In genomic region chr5:28344803-28345433, GRCh38 we compare ENCODE assay signal across 8 cellular contexts.
DNase-seq lines count a peak whose midpoint lies in the region; ATAC-seq and TF ChIP-seq lines count a peak whose summit lies in the region.

No MANE protein-coding gene starts in this region.

- no peak overlapping the region for H3K4me3 Mint-ChIP-seq in activated CD8-positive, alpha-beta T cell treated with anti-CD3 and anti-CD28 coated beads for 36 hours
- H3K4me3 Mint-ChIP-seq in activated CD8-positive, alpha-beta T cell treated with anti-CD3 and anti-CD28 coated beads, Interleukin-2, amount 10 ng/mL, durations not matched to agents 7 days and 5 days: no peak overlapping the region

- H3K9me3 Mint-ChIP-seq in activated CD8-positive, alpha-beta T cell treated with anti-CD3 and anti-CD28 coated beads for 36 hours: peaks cover 3% of the 10 kb centered on the region
- H3K9me3 Mint-ChIP-seq in activated CD8-positive, alpha-beta T cell treated with anti-CD3 and anti-CD28 coated beads, Interleukin-2, amount 10 ng/mL, durations not matched to agents 7 days and 5 days (ENCODE audit: insufficient read depth): peaks cover 13% of the 10 kb centered on the region

- no peak for ATAC-seq in activated CD8-positive, alpha-beta T cell treated with anti-CD3 and anti-CD28 coated beads for 36 hours
- ATAC-seq in activated CD8-positive, alpha-beta T cell treated with anti-CD3 and anti-CD28 coated beads, Interleukin-2, amount 10 ng/mL, durations not matched to agents 7 days and 5 days: no peak

- CTCF ChIA-PET in activated CD8-positive, alpha-beta T cell treated with anti-CD3 and anti-CD28 coated beads for 36 hours (lab: Charles Lee): no interaction called here
- CTCF ChIA-PET in activated CD8-positive, alpha-beta T cell treated with anti-CD3 and anti-CD28 coated beads, Interleukin-2, amount 10 ng/mL, durations not matched to agents 7 days and 5 days (lab: Charles Lee): no interaction called here

- DNase-seq in activated CD8-positive, alpha-beta T cell treated with anti-CD3 and anti-CD28 coated beads for 36 hours: no peak
- no peak for DNase-seq in activated CD8-positive, alpha-beta T cell treated with anti-CD3 and anti-CD28 coated beads, Interleukin-2, amount 10 ng/mL, durations not matched to agents 7 days and 5 days
- peak; percentile 64 for DNase-seq in NCI-H510A treated with DMSO at 0.1 percent for 48 hours (lab: John Stamatoyannopoulos, UW)
- DNase-seq in cerebellar cortex (ENCODE audit: low spot score): peak; percentile 7
- peak; percentile 16 for DNase-seq in putamen (ENCODE audit: low spot score)
- no peak for DNase-seq in anterior cingulate cortex (lab: John Stamatoyannopoulos, UW)
- no peak for DNase-seq in AG08396 (ENCODE audit: low spot score)
- DNase-seq in stimulated activated CD4-positive, alpha-beta T cell treated with anti-CD3 and anti-CD28 coated beads, Interleukin-12 subunit alpha, Interleukin-12 subunit beta, amount 100 ng/mL, for 4 hours: no peak

- no peaks in the 10 kb centered on the region for H3K27me3 Mint-ChIP-seq in activated CD8-positive, alpha-beta T cell treated with anti-CD3 and anti-CD28 coated beads for 36 hours
- no peaks in the 10 kb centered on the region for H3K27me3 Mint-ChIP-seq in activated CD8-positive, alpha-beta T cell treated with anti-CD3 and anti-CD28 coated beads, Interleukin-2, amount 10 ng/mL, durations not matched to agents 7 days and 5 days (ENCODE audit: low read depth)

- intact Hi-C loops in activated CD8-positive, alpha-beta T cell treated with anti-CD3 and anti-CD28 coated beads for 36 hours (cut with micrococcal nuclease): no loop called here

- POLR2A ChIA-PET in activated CD8-positive, alpha-beta T cell treated with anti-CD3 and anti-CD28 coated beads for 36 hours (lab: Charles Lee): no interaction called here
- POLR2A ChIA-PET in activated CD8-positive, alpha-beta T cell treated with anti-CD3 and anti-CD28 coated beads, Interleukin-2, amount 10 ng/mL, durations not matched to agents 7 days and 5 days (lab: Charles Lee): no interaction called here

- no peak overlapping the region for H3K27ac Mint-ChIP-seq in activated CD8-positive, alpha-beta T cell treated with anti-CD3 and anti-CD28 coated beads for 36 hours
- no peak overlapping the region for H3K27ac Mint-ChIP-seq in activated CD8-positive, alpha-beta T cell treated with anti-CD3 and anti-CD28 coated beads, Interleukin-2, amount 10 ng/mL, durations not matched to agents 7 days and 5 days

- H3K4me1 Mint-ChIP-seq in activated CD8-positive, alpha-beta T cell treated with anti-CD3 and anti-CD28 coated beads for 36 hours (ENCODE audit: low read depth): no peaks in the 10 kb centered on the region
- H3K4me1 Mint-ChIP-seq in activated CD8-positive, alpha-beta T cell treated with anti-CD3 and anti-CD28 coated beads, Interleukin-2, amount 10 ng/mL, durations not matched to agents 7 days and 5 days (ENCODE audit: low read depth): no peaks in the 10 kb centered on the region

- peak; percentile 45 for TF ChIP-seq CTCF in activated CD8-positive, alpha-beta T cell treated with anti-CD3 and anti-CD28 coated beads for 36 hours (IDR thresholded peaks at IDR 0.05)

- no peaks in the 10 kb centered on the region for H3K36me3 Mint-ChIP-seq in activated CD8-positive, alpha-beta T cell treated with anti-CD3 and anti-CD28 coated beads for 36 hours (ENCODE audit: low read depth)
- no peaks in the 10 kb centered on the region for H3K36me3 Mint-ChIP-seq in activated CD8-positive, alpha-beta T cell treated with anti-CD3 and anti-CD28 coated beads, Interleukin-2, amount 10 ng/mL, durations not matched to agents 7 days and 5 days (ENCODE audit: low read depth)

Comparison
In these comparisons a context has a peak if more than half of its experiments do, and no peak if none do; other contexts are left out.
1. DNase-seq: peak in NCI-H510A treated with DMSO at 0.1 percent for 48 hours (single experiment), cerebellar cortex (single experiment) and putamen (single experiment); none in activated CD8-positive, alpha-beta T cell treated with anti-CD3 and anti-CD28 coated beads for 36 hours (single experiment), activated CD8-positive, alpha-beta T cell treated with anti-CD3 and anti-CD28 coated beads, Interleukin-2, amount 10 ng/mL, durations not matched to agents 7 days and 5 days (single experiment), anterior cingulate cortex (0 of 58), AG08396 (single experiment) and stimulated activated CD4-positive, alpha-beta T cell treated with anti-CD3 and anti-CD28 coated beads, Interleukin-12 subunit alpha, Interleukin-12 subunit beta, amount 100 ng/mL, for 4 hours (single experiment).